18 cellular contexts compared by ENCODE assay signal in genomic region chrX:79096339-79096638, GRCh38. TPM values are rescaled to one million over a fixed set of nuclear protein-coding genes. Genes with fewer than 3 reads are reported as not detected.
DNase-seq lines count a peak whose midpoint lies in the region; ATAC-seq, FAIRE-seq and TF ChIP-seq lines count a peak whose summit lies in the region.
"Had no signal": no experiment of that assay in that cellular context is flagged by ENCODE, and none has a peak within 500 bp of the region (broad histone marks: within the 10 kb centered on the region; RNA-seq: fewer than 3 reads in every experiment).

No MANE protein-coding gene starts in this region.

- H3K4me3 ChIP-seq in naive thymus-derived CD4-positive, alpha-beta T cell (ENCODE audit: low read length) = peak overlapping the region; percentile 4
- H3K4me3 ChIP-seq in adrenal gland = no peak overlapping the region
- H3K4me3 ChIP-seq: BLaER1 had no signal

- H3K27ac ChIP-seq in CD4-positive, alpha-beta T cell (ENCODE audit: low read depth, low read length) = peak overlapping the region; percentile 62
- peak overlapping the region; percentile 71 for H3K27ac ChIP-seq in naive thymus-derived CD4-positive, alpha-beta T cell (ENCODE audit: low read depth, low read length)
- no peak overlapping the region for H3K27ac ChIP-seq in adrenal gland
- H3K27ac ChIP-seq: BLaER1 had no signal

- H3K9me3 Mint-ChIP-seq in CD4-positive, alpha-beta T cell = peaks cover 2% of the 10 kb centered on the region
- H3K9me3 Mint-ChIP-seq in activated CD4-positive, alpha-beta memory T cell treated with anti-CD3 and anti-CD28 coated beads, Interleukin-2, amount 10 ng/mL, durations not matched to agents 7 days and 5 days = no peaks in the 10 kb centered on the region
- H3K9me3 Mint-ChIP-seq in naive thymus-derived CD4-positive, alpha-beta T cell = peaks cover 0 to 13% (median 0%) of the 10 kb centered on the region in 11 donors

- peaks cover 21 to 22% of the 10 kb centered on the region in 2 donors for H3K4me1 ChIP-seq in naive thymus-derived CD4-positive, alpha-beta T cell (ENCODE audit: control insufficient read depth in 2 of 2, insufficient read depth in 2 of 2, low read length in 2 of 2)
- no peaks in the 10 kb centered on the region for H3K4me1 ChIP-seq in adrenal gland (replicated peaks in 1 of 2)
- H3K4me1 ChIP-seq: BLaER1 had no signal

- H3K4me3 Mint-ChIP-seq in CD4-positive, alpha-beta T cell = peak overlapping the region; percentile 69
- H3K4me3 Mint-ChIP-seq in activated CD4-positive, alpha-beta memory T cell treated with anti-CD3 and anti-CD28 coated beads, Interleukin-2, amount 10 ng/mL, durations not matched to agents 7 days and 5 days = peak overlapping the region; percentile 60
- peak overlapping the region; percentile 20 to 81 (median 52) for H3K4me3 Mint-ChIP-seq in naive thymus-derived CD4-positive, alpha-beta T cell

- peak; percentile 42 for FAIRE-seq in GM18507 (lab: Jason Lieb, UNC)

- 35 to 62% (median 42%) methylated on average over 1 of the region's 1 CpG for WGBS in adrenal gland, 4 donors

- no peaks in the 10 kb centered on the region for H3K9me3 ChIP-seq in CD4-positive, alpha-beta T cell (ENCODE audit: control insufficient read depth, low read length)
- no peaks in the 10 kb centered on the region for H3K9me3 ChIP-seq in naive thymus-derived CD4-positive, alpha-beta T cell (ENCODE audit: control insufficient read depth in 2 of 3, low read length in 3 of 3)
- no peaks in the 10 kb centered on the region for H3K9me3 ChIP-seq in adrenal gland (replicated peaks in 1 of 3)
- H3K9me3 ChIP-seq: BLaER1 had no signal

- intact Hi-C loops in CD4-positive, alpha-beta T cell (cut with DNase I, micrococcal nuclease) = loop anchor here in 1 of 2 experiments (5.0 kb wide), 1 partner anchor 41 kb away; no protein-coding TSS in a partner anchor
- intact Hi-C loops in naive thymus-derived CD4-positive, alpha-beta T cell (cut with micrococcal nuclease) = loop anchor here (1.0 to 2.0 kb wide), 3 partner anchors 11 to 163 kb away; no protein-coding TSS in a partner anchor
- intact Hi-C loops in adrenal gland (cut with DNase I) (no loop called here), sciatic nerve (cut with DNase I) (no loop called here)

- POLR2A ChIA-PET in CD4-positive, alpha-beta T cell (lab: Charles Lee) = interaction anchor here (1.0 to 2.5 kb wide), 7 partner anchors 8 to 151 kb away, joined by 3 to 22 read pairs (median 3); partner anchors contain the start of gene P2RY10
- POLR2A ChIA-PET in activated CD4-positive, alpha-beta memory T cell treated with anti-CD3 and anti-CD28 coated beads, Interleukin-2, amount 10 ng/mL, durations not matched to agents 7 days and 5 days (lab: Charles Lee) = interaction anchor here (0.7 to 3.0 kb wide), 7 partner anchors 11 to 172 kb away, joined by 3 to 16 read pairs (median 3); partner anchors contain the start of genes GPR174 and P2RY10
- POLR2A ChIA-PET in naive thymus-derived CD4-positive, alpha-beta T cell (lab: Charles Lee) = interaction anchor here (0.9 to 3.6 kb wide), 6 partner anchors 11 to 163 kb away, joined by 3 to 25 read pairs (median 4); partner anchors contain the start of genes GPR174 and P2RY10

- DNase-seq in CD4-positive, alpha-beta T cell = no peak
- no peak for DNase-seq in GM18507 (ENCODE audit: extremely low spot score, insufficient read length, low read depth)
- DNase-seq in activated CD4-positive, alpha-beta memory T cell treated with anti-CD3 and anti-CD28 coated beads, Interleukin-2, amount 10 ng/mL, durations not matched to agents 7 days and 5 days = no peak
- DNase-seq in naive thymus-derived CD4-positive, alpha-beta T cell = peak in 5 of 9 donors; percentile 3 to 32 (median 21)
- DNase-seq in adrenal gland = no peak
- no peak for DNase-seq in sciatic nerve (ENCODE audit: low spot score)
- DNase-seq in NCI-H1417 treated with DMSO at 0.1 percent for 48 hours (lab: John Stamatoyannopoulos, UW) = no peak
- DNase-seq: activated CD4-positive, alpha-beta T cell treated with anti-CD3 and anti-CD28 coated beads, Interleukin-2, amount 50 U/mL, for 1 hour; head of caudate nucleus; NCI-H1694; NCI-H524 treated with DMSO at 0.1 percent for 48 hours; posterior cingulate gyrus; stimulated activated CD4-positive, alpha-beta T cell treated with anti-CD3 and anti-CD28 coated beads, Interleukin-15, amount 100 ng/mL, for 24 hours; trophoblast cell had no signal

- H3K4me1 Mint-ChIP-seq in CD4-positive, alpha-beta T cell (ENCODE audit: low read depth) = peaks cover 77% of the 10 kb centered on the region
- H3K4me1 Mint-ChIP-seq in activated CD4-positive, alpha-beta memory T cell treated with anti-CD3 and anti-CD28 coated beads, Interleukin-2, amount 10 ng/mL, durations not matched to agents 7 days and 5 days = peaks cover 54% of the 10 kb centered on the region
- H3K4me1 Mint-ChIP-seq in naive thymus-derived CD4-positive, alpha-beta T cell = peaks cover 13 to 76% (median 56%) of the 10 kb centered on the region in 7 donors

- ATAC-seq in CD4-positive, alpha-beta T cell (ENCODE audit: poor library complexity) = peak; percentile 57
- peak; percentile 83 for ATAC-seq in naive thymus-derived CD4-positive, alpha-beta T cell
- no peak for ATAC-seq in HG03025 (IDR thresholded peaks at IDR 0.05; ENCODE audit: low FRiP score, unreplicated experiment)
- ATAC-seq in sciatic nerve = no peak

- H3K27me3 Mint-ChIP-seq in CD4-positive, alpha-beta T cell = no peaks in the 10 kb centered on the region
- H3K27me3 Mint-ChIP-seq in activated CD4-positive, alpha-beta memory T cell treated with anti-CD3 and anti-CD28 coated beads, Interleukin-2, amount 10 ng/mL, durations not matched to agents 7 days and 5 days = no peaks in the 10 kb centered on the region
- H3K27me3 Mint-ChIP-seq in naive thymus-derived CD4-positive, alpha-beta T cell = no peaks in the 10 kb centered on the region

- H3K36me3 ChIP-seq in naive thymus-derived CD4-positive, alpha-beta T cell (ENCODE audit: control insufficient read depth in 2 of 3, insufficient read depth in 3 of 3, low read length in 3 of 3) = no peaks in the 10 kb centered on the region
- H3K36me3 ChIP-seq in adrenal gland (replicated peaks in 1 of 2) = no peaks in the 10 kb centered on the region
- H3K36me3 ChIP-seq: BLaER1 had no signal

- H3K36me3 Mint-ChIP-seq in CD4-positive, alpha-beta T cell (ENCODE audit: low read depth) = peaks cover 9% of the 10 kb centered on the region
- peaks cover 9% of the 10 kb centered on the region for H3K36me3 Mint-ChIP-seq in activated CD4-positive, alpha-beta memory T cell treated with anti-CD3 and anti-CD28 coated beads, Interleukin-2, amount 10 ng/mL, durations not matched to agents 7 days and 5 days (ENCODE audit: low read depth)
- peaks cover 0 to 22% (median 0%) of the 10 kb centered on the region in 5 donors for H3K36me3 Mint-ChIP-seq in naive thymus-derived CD4-positive, alpha-beta T cell

- CTCF ChIA-PET in CD4-positive, alpha-beta T cell (lab: Charles Lee) = no interaction called here
- CTCF ChIA-PET in activated CD4-positive, alpha-beta memory T cell treated with anti-CD3 and anti-CD28 coated beads, Interleukin-2, amount 10 ng/mL, durations not matched to agents 7 days and 5 days (lab: Charles Lee) = interaction anchor here (1.4 kb wide), 1 partner anchor 10 kb away, joined by 4 read pairs; no protein-coding TSS in a partner anchor
- CTCF ChIA-PET in naive thymus-derived CD4-positive, alpha-beta T cell (lab: Charles Lee) = interaction anchor here (1.1 to 1.6 kb wide), 3 partner anchors 10 to 14 kb away, joined by 3 to 5 read pairs (median 5); no protein-coding TSS in a partner anchor

- H3K27ac Mint-ChIP-seq in CD4-positive, alpha-beta T cell = peak overlapping the region; percentile 96
- peak overlapping the region; percentile 91 for H3K27ac Mint-ChIP-seq in activated CD4-positive, alpha-beta memory T cell treated with anti-CD3 and anti-CD28 coated beads, Interleukin-2, amount 10 ng/mL, durations not matched to agents 7 days and 5 days
- H3K27ac Mint-ChIP-seq in naive thymus-derived CD4-positive, alpha-beta T cell = peak overlapping the region; percentile 68 to 99 (median 91)

- TF ChIP-seq CTCF in CD4-positive, alpha-beta T cell (IDR thresholded peaks at IDR 0.05) = no peak
- TF ChIP-seq CTCF in adrenal gland (IDR thresholded peaks at IDR 0.05) = no peak

- TF ChIP-seq POLR2A in adrenal gland (IDR thresholded peaks at IDR 0.05) = no peak

- no peaks in the 10 kb centered on the region for H3K27me3 ChIP-seq in CD4-positive, alpha-beta T cell (ENCODE audit: control insufficient read depth, insufficient read depth, low read length)
- H3K27me3 ChIP-seq in naive thymus-derived CD4-positive, alpha-beta T cell (ENCODE audit: control insufficient read depth in 2 of 2, insufficient read depth in 2 of 2, low read length in 2 of 2) = no peaks in the 10 kb centered on the region
- peaks cover 23% of the 10 kb centered on the region for H3K27me3 ChIP-seq in adrenal gland

RNA-seq across cellular contexts. Expression of gene GPR174, which starts 48.2 kb away (rescaled TPM):
- total RNA-seq in CD4-positive, alpha-beta T cell = 10 to 100 TPM; 33.8 to 34.9 TPM
- 10 to 100 TPM; 27.0 to 29.0 TPM for total RNA-seq in activated CD4-positive, alpha-beta memory T cell treated with anti-CD3 and anti-CD28 coated beads, Interleukin-2, amount 10 ng/mL, durations not matched to agents 7 days and 5 days
- 10 to 100 TPM; 34.5 to 77.7 (median 39.9) TPM for total RNA-seq in naive thymus-derived CD4-positive, alpha-beta T cell
- polyA plus RNA-seq in naive thymus-derived CD4-positive, alpha-beta T cell = 1 to 10 TPM; 6.6 to 8.5 TPM
- total RNA-seq in adrenal gland (under 1 TPM in 7 of 8 donors, not detected in 1; under 0.01 to 0.95 (median 0.26) TPM), sciatic nerve (0.80 TPM)
- under 1 TPM; 0.08 to 0.11 (median 0.10) TPM for polyA plus RNA-seq in adrenal gland
- total RNA-seq: epithelial cell of proximal tubule, kidney epithelial cell had no signal

Comparison
In these comparisons a context has a peak if more than half of its experiments do, and no peak if none do; other contexts are left out.
1. ATAC-seq: peak in CD4-positive, alpha-beta T cell (single experiment) and naive thymus-derived CD4-positive, alpha-beta T cell (single experiment); none in HG03025 (single experiment) and sciatic nerve (single experiment).
2. DNase-seq: peak in naive thymus-derived CD4-positive, alpha-beta T cell (5 of 9); none in CD4-positive, alpha-beta T cell (0 of 10), GM18507 (single experiment), activated CD4-positive, alpha-beta memory T cell treated with anti-CD3 and anti-CD28 coated beads, Interleukin-2, amount 10 ng/mL, durations not matched to agents 7 days and 5 days (single experiment), adrenal gland (0 of 7), sciatic nerve (single experiment) and NCI-H1417 treated with DMSO at 0.1 percent for 48 hours (single experiment).
3. H3K27ac ChIP-seq: peak in CD4-positive, alpha-beta T cell (single experiment) and naive thymus-derived CD4-positive, alpha-beta T cell (single experiment); none in adrenal gland (0 of 5).
4. RNA of gene GPR174, which starts 48.2 kb away (total RNA-seq): 34.5 to 77.7 TPM in naive thymus-derived CD4-positive, alpha-beta T cell, 33.8 to 34.9 TPM in CD4-positive, alpha-beta T cell and 27.0 to 29.0 TPM in activated CD4-positive, alpha-beta memory T cell treated with anti-CD3 and anti-CD28 coated beads, Interleukin-2, amount 10 ng/mL, durations not matched to agents 7 days and 5 days; 0.80 TPM in sciatic nerve (single experiment) and under 0.01 to 0.95 TPM in adrenal gland; every median in the first group is over 10 times any median in the second.
5. intact Hi-C loops: an anchor here in naive thymus-derived CD4-positive, alpha-beta T cell (1.0 to 2.0 kb wide); none called in adrenal gland and sciatic nerve.
6. Peak in every context shown above with its lines, with median percentiles within 50 percentile points of each other: H3K27ac Mint-ChIP-seq and H3K4me3 Mint-ChIP-seq.